ENCODE assay signal across 19 cellular contexts in genomic region chr11:66524304-66525040, GRCh38. TPM values are rescaled to one million over a fixed set of nuclear protein-coding genes. Genes with fewer than 3 reads are reported as not detected.
DNase-seq lines count a peak whose midpoint lies in the region; ATAC-seq and TF ChIP-seq lines count a peak whose summit lies in the region.
"Had no signal": no experiment of that assay in that cellular context is flagged by ENCODE, and none has a peak within 500 bp of the region (broad histone marks: within the 10 kb centered on the region; RNA-seq: fewer than 3 reads in every experiment).

No MANE protein-coding gene starts in this region.

- H3K9me3 ChIP-seq in cardiac muscle cell (ENCODE audit: low read depth) = no peaks in the 10 kb centered on the region
- no peaks in the 10 kb centered on the region for H3K9me3 ChIP-seq in right atrium auricular region
- H3K9me3 ChIP-seq in gastrocnemius medialis = no peaks in the 10 kb centered on the region
- H3K9me3 ChIP-seq: BLaER1 had no signal

- TF ChIP-seq CTCF in cardiac muscle cell (IDR thresholded peaks at IDR 0.05; ENCODE audit: low read depth, low read length) (no peak), right atrium auricular region (IDR thresholded peaks at IDR 0.05) (no peak), gastrocnemius medialis (IDR thresholded peaks at IDR 0.05 in 4 of 5, conservative IDR thresholded peaks at IDR 0.05 in 1 of 5) (no peak)

- intact Hi-C loops in cardiac septum (cut with DNase I) = no loop called here
- intact Hi-C loops in gastrocnemius medialis (cut with DNase I; ENCODE audit: low total_unique reads) = loop anchor here (1.0 kb wide), 1 partner anchor 22 kb away; the partner anchor contains the start of genes ACTN3 and ZDHHC24

- H3K27me3 Mint-ChIP-seq in activated T-cell treated with anti-CD3 and anti-CD28 coated beads, Interleukin-2, amount 50 U/mL, for 72 hours (ENCODE audit: low read depth) = no peaks in the 10 kb centered on the region
- H3K27me3 Mint-ChIP-seq: CD4-positive, alpha-beta memory T cell had no signal

- ATAC-seq in gastrocnemius medialis = peak in 1 of 2 donors; percentile 88
- ATAC-seq in HG02852 (IDR thresholded peaks at IDR 0.05; ENCODE audit: unreplicated experiment) = no peak
- ATAC-seq in activated T-cell treated with anti-CD3 and anti-CD28 coated beads, Interleukin-2, amount 50 U/mL, for 72 hours (replicated peaks in 1 of 2) = no peak
- ATAC-seq: GM23338, HepG2 had no signal

- H3K4me1 ChIP-seq in cardiac muscle cell (ENCODE audit: low read depth) = peaks cover 16% of the 10 kb centered on the region
- peaks cover 0 to 7% of the 10 kb centered on the region in 2 donors for H3K4me1 ChIP-seq in right atrium auricular region
- H3K4me1 ChIP-seq in gastrocnemius medialis = peaks cover 0 to 12% of the 10 kb centered on the region in 2 donors
- H3K4me1 ChIP-seq: BLaER1 had no signal

- no peak for DNase-seq in cardiac muscle cell (ENCODE audit: low read depth in 1 of 2, low spot score in 1 of 2)
- DNase-seq in cardiac septum (ENCODE audit: low spot score) = no peak
- DNase-seq in right atrium auricular region (ENCODE audit: low spot score) = no peak
- DNase-seq in gastrocnemius medialis = peak in 1 of 2 donors; percentile 63
- no peak for DNase-seq in activated T-cell treated with anti-CD3 and anti-CD28 coated beads, Interleukin-2, amount 50 U/mL, for 72 hours
- no peak for DNase-seq in stimulated activated CD4-positive, alpha-beta T cell treated with anti-CD3 and anti-CD28 coated beads, Interleukin-4, amount 100 ng/mL, for 1 hour
- DNase-seq: 8988T; CD4-positive, alpha-beta memory T cell; DMS153; DMS79; GDM1; HCEC 1CT had no signal

- TF ChIP-seq POLR2A in gastrocnemius medialis (IDR thresholded peaks at IDR 0.05) = no peak

- H3K9me3 Mint-ChIP-seq in activated T-cell treated with anti-CD3 and anti-CD28 coated beads, Interleukin-2, amount 50 U/mL, for 72 hours = no peaks in the 10 kb centered on the region
- H3K9me3 Mint-ChIP-seq: CD14-positive monocyte; CD4-positive, alpha-beta memory T cell; GM23338 had no signal

- H3K4me3 ChIP-seq in cardiac muscle cell = no peak overlapping the region
- H3K4me3 ChIP-seq in right atrium auricular region = no peak overlapping the region
- H3K4me3 ChIP-seq in gastrocnemius medialis = no peak overlapping the region
- H3K4me3 ChIP-seq: BLaER1, GM23338 had no signal

- peaks cover 2 to 8% of the 10 kb centered on the region in 2 donors for H3K36me3 Mint-ChIP-seq in activated T-cell treated with anti-CD3 and anti-CD28 coated beads, Interleukin-2, amount 50 U/mL, for 72 hours (ENCODE audit: insufficient read depth in 2 of 2)

- peaks cover 18% of the 10 kb centered on the region for H3K36me3 ChIP-seq in cardiac muscle cell
- H3K36me3 ChIP-seq in right atrium auricular region = peaks cover 34% of the 10 kb centered on the region
- peaks cover 0 to 40% of the 10 kb centered on the region in 2 donors for H3K36me3 ChIP-seq in gastrocnemius medialis

- H3K27ac Mint-ChIP-seq in activated T-cell treated with anti-CD3 and anti-CD28 coated beads, Interleukin-2, amount 50 U/mL, for 72 hours = no peak overlapping the region
- H3K27ac Mint-ChIP-seq: GM23338 had no signal

- H3K4me1 Mint-ChIP-seq in activated T-cell treated with anti-CD3 and anti-CD28 coated beads, Interleukin-2, amount 50 U/mL, for 72 hours (ENCODE audit: low read depth) = no peaks in the 10 kb centered on the region
- H3K4me1 Mint-ChIP-seq: CD14-positive monocyte had no signal

- H3K27ac ChIP-seq in cardiac muscle cell (peak overlapping the region; percentile 85), right atrium auricular region (peak overlapping the region; percentile 43 to 70), gastrocnemius medialis (peak overlapping the region in 3 of 4 donors; percentile 69 to 82 (median 75))
- H3K27ac ChIP-seq: BLaER1 had no signal

- H3K4me3 Mint-ChIP-seq in activated T-cell treated with anti-CD3 and anti-CD28 coated beads, Interleukin-2, amount 50 U/mL, for 72 hours = no peak overlapping the region
- H3K4me3 Mint-ChIP-seq: CD14-positive monocyte; CD4-positive, alpha-beta memory T cell; GM23338 had no signal

- in situ Hi-C loops in gastrocnemius medialis (cut with MboI; ENCODE audit: low sequenced_read_pairs in 4 of 4) = no loop called here

- H3K27me3 ChIP-seq in cardiac muscle cell (no peaks in the 10 kb centered on the region), right atrium auricular region (no peaks in the 10 kb centered on the region), gastrocnemius medialis (no peaks in the 10 kb centered on the region)
- H3K27me3 ChIP-seq: BLaER1 had no signal

RNA-seq across cellular contexts. Expression of gene BBS1, which starts 14.0 kb away (rescaled TPM):
- 100 and 106 TPM in 2 replicates for total RNA-seq in cardiac muscle cell
- polyA plus RNA-seq in cardiac muscle cell = 59.7 and 62.7 TPM in 2 replicates
- total RNA-seq in cardiac septum = 19.5 TPM
- total RNA-seq in right atrium auricular region = 10 to 100 TPM; 37.0 to 38.7 TPM
- total RNA-seq in gastrocnemius medialis = 10 to 100 TPM; 19.8 to 34.5 (median 31.2) TPM
- 10 to 100 TPM; 18.1 to 18.8 TPM for total RNA-seq in activated T-cell treated with anti-CD3 and anti-CD28 coated beads, Interleukin-2, amount 50 U/mL, for 72 hours

RNA-seq across cellular contexts. Expression of gene ZDHHC24, which starts 21.4 kb away (rescaled TPM):
- total RNA-seq in cardiac muscle cell = 14.7 and 21.6 TPM in 2 replicates
- polyA plus RNA-seq in cardiac muscle cell = 15.2 and 16.9 TPM in 2 replicates
- 5.8 TPM for total RNA-seq in cardiac septum
- 10 to 100 TPM; 10.9 to 16.5 TPM for total RNA-seq in right atrium auricular region
- total RNA-seq in gastrocnemius medialis = 10 to 100 TPM in 2 of 4 donors, 1 to 10 TPM in 2; 7.2 to 13.0 (median 11.2) TPM
- total RNA-seq in activated T-cell treated with anti-CD3 and anti-CD28 coated beads, Interleukin-2, amount 50 U/mL, for 72 hours = 10 to 100 TPM; 19.8 to 22.0 TPM

RNA-seq across cellular contexts. Expression of gene ACTN3, which starts 22.2 kb away (rescaled TPM):
- total RNA-seq in cardiac muscle cell (74.2 and 189 TPM in 2 replicates), cardiac septum (0.11 TPM), right atrium auricular region (not detected), gastrocnemius medialis (1 to 10 TPM in 3 of 4 donors, under 1 TPM in 1; 0.85 to 2.4 (median 1.2) TPM)
- polyA plus RNA-seq in cardiac muscle cell = 111 and 322 TPM in 2 replicates
- under 1 TPM in 1 of 2 donors, not detected in 1; 0.32 TPM for total RNA-seq in activated T-cell treated with anti-CD3 and anti-CD28 coated beads, Interleukin-2, amount 50 U/mL, for 72 hours
- total RNA-seq: A673, Daoy had no signal
- polyA plus RNA-seq: CD14-positive monocyte; CD4-positive, alpha-beta memory T cell had no signal

RNA-seq across cellular contexts. Expression of gene CTSF, which starts 43.9 kb away (rescaled TPM):
- total RNA-seq in cardiac muscle cell (15.2 and 45.6 TPM in 2 replicates), cardiac septum (57.6 TPM), right atrium auricular region (100 to 1,000 TPM in 1 of 2 donors, 10 to 100 TPM in 1; 79.1 to 124 TPM), gastrocnemius medialis (10 to 100 TPM; 49.1 to 87.0 (median 60.6) TPM)
- 16.8 and 51.0 TPM in 2 replicates for polyA plus RNA-seq in cardiac muscle cell
- total RNA-seq in activated T-cell treated with anti-CD3 and anti-CD28 coated beads, Interleukin-2, amount 50 U/mL, for 72 hours = 1 to 10 TPM; 6.3 to 6.8 TPM
- total RNA-seq: HepG2 had no signal
- polyA plus RNA-seq: HepG2 had no signal

RNA-seq across cellular contexts. Expression of gene DPP3, which starts 44.2 kb away (rescaled TPM):
- 21.9 and 60.7 TPM in 2 replicates for total RNA-seq in cardiac muscle cell
- 20.8 and 44.9 TPM in 2 replicates for polyA plus RNA-seq in cardiac muscle cell
- 13.2 TPM for total RNA-seq in cardiac septum
- total RNA-seq in right atrium auricular region = 10 to 100 TPM in 1 of 2 donors, 1 to 10 TPM in 1; 8.2 to 11.1 TPM
- 10 to 100 TPM; 28.5 to 58.5 (median 37.4) TPM for total RNA-seq in gastrocnemius medialis
- total RNA-seq in activated T-cell treated with anti-CD3 and anti-CD28 coated beads, Interleukin-2, amount 50 U/mL, for 72 hours = 10 to 100 TPM; 48.3 to 56.9 TPM

Comparison
In these comparisons a context has a peak if more than half of its experiments do, and no peak if none do; other contexts are left out.
1. RNA of gene ACTN3, which starts 22.2 kb away (total RNA-seq): 74.2 to 189 TPM in cardiac muscle cell; 0.85 to 2.4 TPM in gastrocnemius medialis, 0.32 TPM in activated T-cell treated with anti-CD3 and anti-CD28 coated beads, Interleukin-2, amount 50 U/mL, for 72 hours, 0.11 TPM in cardiac septum (single experiment) and not detected in right atrium auricular region; every median in the first group is over 10 times any median in the second.
2. Peak in every context shown above with its lines, with median percentiles within 50 percentile points of each other: H3K27ac ChIP-seq.